ENCODE assay signal across 22 cellular contexts in genomic region chr15:58549780-58550064, GRCh38.
DNase-seq lines count a peak whose midpoint lies in the region; FAIRE-seq and TF ChIP-seq lines count a peak whose summit lies in the region.
"Had no signal": no experiment of that assay in that cellular context is flagged by ENCODE, and none has a peak within 500 bp of the region (broad histone marks: within the 10 kb centered on the region; RNA-seq: fewer than 3 reads in every experiment).

No MANE protein-coding gene starts in this region.

- H3K27ac Mint-ChIP-seq in T-helper 2 cell treated with Interferon-gamma antibody and Interleukin-4, amounts not matched to agents 5 μg/mL and 100 μg/mL, for 36 hours: peak overlapping the region; percentile 67
- H3K27ac Mint-ChIP-seq in astrocyte (ENCODE audit: unreplicated experiment): peak overlapping the region; percentile 7
- H3K27ac Mint-ChIP-seq: nephron progenitor cell had no signal

- H3K9ac ChIP-seq in astrocyte (ENCODE audit: low read length): no peak overlapping the region
- H3K9ac ChIP-seq in stomach smooth muscle (ENCODE audit: low read length in 2 of 2): no peak overlapping the region

- H3K4me1 Mint-ChIP-seq in T-helper 2 cell treated with Interferon-gamma antibody and Interleukin-4, amounts not matched to agents 5 μg/mL and 100 μg/mL, for 36 hours (ENCODE audit: low read depth): peaks cover 54% of the 10 kb centered on the region
- H3K4me1 Mint-ChIP-seq in astrocyte (ENCODE audit: low read depth, unreplicated experiment): peaks cover 59% of the 10 kb centered on the region

- no peak overlapping the region for H3K27ac ChIP-seq in astrocyte (ENCODE audit: low read depth, low read length)
- peak overlapping the region; percentile 31 for H3K27ac ChIP-seq in stomach smooth muscle (ENCODE audit: low read length)
- H3K27ac ChIP-seq: 22Rv1, brain microvascular endothelial cell had no signal

- no peaks in the 10 kb centered on the region for H3K36me3 ChIP-seq in astrocyte (ENCODE audit: insufficient read depth, low read length)
- no peaks in the 10 kb centered on the region for H3K36me3 ChIP-seq in stomach smooth muscle (ENCODE audit: control insufficient read depth in 2 of 2, insufficient read depth in 2 of 2, low read length in 2 of 2)
- no peaks in the 10 kb centered on the region for H3K36me3 ChIP-seq in H7 (replicated peaks; ENCODE audit: control insufficient read depth, insufficient read depth, low read length)
- H3K36me3 ChIP-seq: brain microvascular endothelial cell, tibial nerve had no signal

- no peak overlapping the region for H3K4me3 Mint-ChIP-seq in T-helper 2 cell treated with Interferon-gamma antibody and Interleukin-4, amounts not matched to agents 5 μg/mL and 100 μg/mL, for 36 hours
- no peak overlapping the region for H3K4me3 Mint-ChIP-seq in astrocyte (ENCODE audit: unreplicated experiment)
- H3K4me3 Mint-ChIP-seq: nephron progenitor cell had no signal

- H3K79me2 ChIP-seq in astrocyte (ENCODE audit: insufficient read depth, low read length): no peaks in the 10 kb centered on the region

- DNase-seq in T-helper 2 cell treated with Interferon-gamma antibody and Interleukin-4, amounts not matched to agents 5 μg/mL and 100 μg/mL, for 36 hours (ENCODE audit: low spot score): no peak
- no peak for DNase-seq in T-helper 2 cell
- DNase-seq in astrocyte (ENCODE audit: low read depth): no peak
- DNase-seq in inferior parietal cortex (ENCODE audit: extremely low spot score): peak; percentile 26
- no peak for DNase-seq in mucosa of gallbladder (ENCODE audit: low spot score)
- DNase-seq in AG08396 (ENCODE audit: low spot score): no peak
- no peak for DNase-seq in H7
- DNase-seq: activated CD4-positive, alpha-beta T cell treated with anti-CD3 and anti-CD28 coated beads for 4 hours; brain microvascular endothelial cell; cortex of kidney; hippocampal formation; NCI-H2107; NCI-H526 treated with DMSO at 0.1 percent for 48 hours; nephron progenitor cell; OCI-M1; SHP77; stimulated activated CD4-positive, alpha-beta T cell treated with anti-CD3 and anti-CD28 coated beads, Interleukin-2, amount 100 ng/mL, for 24 hours; stimulated activated naive CD4-positive, alpha-beta T cell treated with Interleukin-2 at 50 U/mL for 16 hours had no signal

- no peaks in the 10 kb centered on the region for H3K27me3 Mint-ChIP-seq in T-helper 2 cell treated with Interferon-gamma antibody and Interleukin-4, amounts not matched to agents 5 μg/mL and 100 μg/mL, for 36 hours (ENCODE audit: low read depth)
- peaks cover 2% of the 10 kb centered on the region for H3K27me3 Mint-ChIP-seq in astrocyte (ENCODE audit: low read depth, unreplicated experiment)

- H3K27me3 ChIP-seq in astrocyte (ENCODE audit: insufficient read depth, low read length) (peaks cover under 1% of the 10 kb centered on the region), stomach smooth muscle (ENCODE audit: control insufficient read depth in 1 of 2, insufficient read depth in 2 of 2, low read length in 2 of 2) (no peaks in the 10 kb centered on the region), H7 (ENCODE audit: control insufficient read depth, insufficient read depth, low read length) (no peaks in the 10 kb centered on the region)
- H3K27me3 ChIP-seq: brain microvascular endothelial cell, tibial nerve had no signal

- TF ChIP-seq CTCF in astrocyte (IDR thresholded peaks at IDR 0.05; ENCODE audit: insufficient read depth, low read depth, low read length): no peak

- no peak overlapping the region for H3K4me3 ChIP-seq in astrocyte (ENCODE audit: insufficient read depth, low read depth, low read length)
- peak overlapping the region in 1 of 2 donors; percentile 8 for H3K4me3 ChIP-seq in stomach smooth muscle (ENCODE audit: low read length in 2 of 2)
- no peak overlapping the region for H3K4me3 ChIP-seq in H7 (ENCODE audit: insufficient read depth, low read depth, low read length)
- H3K4me3 ChIP-seq: tibial nerve had no signal

- H3K4me1 ChIP-seq in astrocyte (ENCODE audit: insufficient read depth, low read length): peaks cover 50% of the 10 kb centered on the region
- peaks cover 29% of the 10 kb centered on the region for H3K4me1 ChIP-seq in stomach smooth muscle (ENCODE audit: control insufficient read depth, insufficient read depth, low read length)

- H3K36me3 Mint-ChIP-seq in T-helper 2 cell treated with Interferon-gamma antibody and Interleukin-4, amounts not matched to agents 5 μg/mL and 100 μg/mL, for 36 hours (ENCODE audit: low read depth): peaks cover 5% of the 10 kb centered on the region
- peaks cover 2% of the 10 kb centered on the region for H3K36me3 Mint-ChIP-seq in astrocyte (ENCODE audit: low read depth, unreplicated experiment)

- H3K9me3 Mint-ChIP-seq in T-helper 2 cell treated with Interferon-gamma antibody and Interleukin-4, amounts not matched to agents 5 μg/mL and 100 μg/mL, for 36 hours: no peaks in the 10 kb centered on the region
- H3K9me3 Mint-ChIP-seq in astrocyte (ENCODE audit: unreplicated experiment): no peaks in the 10 kb centered on the region
- H3K9me3 Mint-ChIP-seq: nephron progenitor cell had no signal

- H3K9me3 ChIP-seq in astrocyte (ENCODE audit: insufficient read depth, low read depth, low read length) (no peaks in the 10 kb centered on the region), stomach smooth muscle (ENCODE audit: control insufficient read depth in 2 of 2, low read length in 2 of 2) (no peaks in the 10 kb centered on the region)
- H3K9me3 ChIP-seq: tibial nerve had no signal

- no peaks in the 10 kb centered on the region for H4K20me1 ChIP-seq in astrocyte (ENCODE audit: insufficient read depth, low read length)

- FAIRE-seq in astrocyte (lab: Jason Lieb, UNC): no peak
- FAIRE-seq: islet of Langerhans had no signal

- no peak overlapping the region for H3K4me2 ChIP-seq in astrocyte (ENCODE audit: low read length)

- no peak overlapping the region for H2AFZ ChIP-seq in astrocyte (ENCODE audit: low read depth, low read length)
